In genomic region chr6:57172136-57173055, GRCh38 we compare ENCODE assay signal across 1 cellular context.
TF ChIP-seq lines count a peak whose summit lies in the region.

Gene BAG2 (plus strand): TSS chr6:57172326. CDS start chr6:57172698, 372 bp downstream.

TF ChIP-seq in GM12878, 131 proteins besides CTCF, POLR2A, EP300 and RAD21 (continued from another document):
- TF ChIP-seq MYC (IDR thresholded peaks at IDR 0.05; ENCODE audit: insufficient read depth, insufficient read length, insufficient replicate concordance, low read length, severe bottlenecking) (peak; percentile 35), EED (IDR thresholded peaks at IDR 0.05; ENCODE audit: low read depth) (no peak)
